25 cellular contexts compared by ENCODE assay signal in genomic region chr4:173230077-173230476, GRCh38.
DNase-seq lines count a peak whose midpoint lies in the region; ATAC-seq and TF ChIP-seq lines count a peak whose summit lies in the region.
"Had no signal": no experiment of that assay in that cellular context is flagged by ENCODE, and none has a peak within 500 bp of the region (broad histone marks: within the 10 kb centered on the region; RNA-seq: fewer than 3 reads in every experiment).

No MANE protein-coding gene starts in this region.

- H3K4me1 Mint-ChIP-seq in activated CD8-positive, alpha-beta memory T cell treated with anti-CD3 and anti-CD28 coated beads, Interleukin-2, amount 10 ng/mL, durations not matched to agents 7 days and 5 days, result no peaks in the 10 kb centered on the region

- H3K27me3 ChIP-seq in BE2C, result no peaks in the 10 kb centered on the region
- H3K27me3 ChIP-seq: upper lobe of right lung had no signal

- H3K9me3 ChIP-seq in BE2C, result no peaks in the 10 kb centered on the region
- H3K9me3 ChIP-seq: prostate gland, upper lobe of right lung had no signal

- H3K27me3 Mint-ChIP-seq in activated CD8-positive, alpha-beta memory T cell treated with anti-CD3 and anti-CD28 coated beads, Interleukin-2, amount 10 ng/mL, durations not matched to agents 7 days and 5 days, result no peaks in the 10 kb centered on the region
- H3K27me3 Mint-ChIP-seq: CD4-positive, alpha-beta T cell; dendritic cell treated with granulocyte-macrophage colony-stimulating factor and Interleukin-4, amounts not matched to agents 40 ng/mL and 50 ng/mL, for 4 days; memory B cell had no signal

- H3K9me3 Mint-ChIP-seq in activated CD8-positive, alpha-beta memory T cell treated with anti-CD3 and anti-CD28 coated beads, Interleukin-2, amount 10 ng/mL, durations not matched to agents 7 days and 5 days (ENCODE audit: low read depth), result no peaks in the 10 kb centered on the region
- H3K9me3 Mint-ChIP-seq: activated naive CD4-positive, alpha-beta T cell treated with anti-CD3 and anti-CD28 coated beads for 36 hours; CD4-positive, alpha-beta T cell; dendritic cell treated with granulocyte-macrophage colony-stimulating factor and Interleukin-4, amounts not matched to agents 40 ng/mL and 50 ng/mL, for 4 days; memory B cell had no signal

- TF ChIP-seq CTCF in BE2C (IDR thresholded peaks at IDR 0.05; ENCODE audit: low read depth, low read length), result no peak

- intact Hi-C loops in left colon (cut with DNase I, micrococcal nuclease), result no loop called here

- H3K27ac Mint-ChIP-seq in activated CD8-positive, alpha-beta memory T cell treated with anti-CD3 and anti-CD28 coated beads, Interleukin-2, amount 10 ng/mL, durations not matched to agents 7 days and 5 days, result no peak overlapping the region
- H3K27ac Mint-ChIP-seq: activated naive CD4-positive, alpha-beta T cell treated with anti-CD3 and anti-CD28 coated beads for 36 hours; CD4-positive, alpha-beta T cell; dendritic cell treated with granulocyte-macrophage colony-stimulating factor and Interleukin-4, amounts not matched to agents 40 ng/mL and 50 ng/mL, for 4 days; memory B cell had no signal

- no peaks in the 10 kb centered on the region; the same call in 1 of the 2 replicates for H3K36me3 ChIP-seq in BE2C
- H3K36me3 ChIP-seq: prostate gland, upper lobe of right lung had no signal

- peaks cover under 1% of the 10 kb centered on the region for H3K36me3 Mint-ChIP-seq in activated CD8-positive, alpha-beta memory T cell treated with anti-CD3 and anti-CD28 coated beads, Interleukin-2, amount 10 ng/mL, durations not matched to agents 7 days and 5 days

- no peak overlapping the region for H3K4me3 Mint-ChIP-seq in activated CD8-positive, alpha-beta memory T cell treated with anti-CD3 and anti-CD28 coated beads, Interleukin-2, amount 10 ng/mL, durations not matched to agents 7 days and 5 days
- H3K4me3 Mint-ChIP-seq: activated naive CD4-positive, alpha-beta T cell treated with anti-CD3 and anti-CD28 coated beads for 36 hours; CD4-positive, alpha-beta T cell; dendritic cell treated with granulocyte-macrophage colony-stimulating factor and Interleukin-4, amounts not matched to agents 40 ng/mL and 50 ng/mL, for 4 days; memory B cell had no signal

- H3K4me3 ChIP-seq in BE2C (ENCODE audit: low read depth, low read length), result no peak overlapping the region
- H3K4me3 ChIP-seq: prostate gland, upper lobe of right lung had no signal

- DNase-seq in AML-193 (lab: John Stamatoyannopoulos, UW) (peak; percentile 64 to 66), NOMO-1 treated with DMSO at 0.1 percent for 48 hours (lab: John Stamatoyannopoulos, UW; ENCODE audit: unreplicated experiment) (peak; percentile 54), BE2C (no peak), left colon (no peak)
- no peak for DNase-seq in stimulated activated CD8-positive, alpha-beta memory T cell treated with anti-CD3 and anti-CD28 coated beads, Interleukin-4, amount 100 ng/mL, for 48 hours
- no peak for DNase-seq in activated CD8-positive, alpha-beta memory T cell treated with anti-CD3 and anti-CD28 coated beads, Interleukin-2, amount 10 ng/mL, durations not matched to agents 7 days and 5 days
- DNase-seq: ACHN; activated CD8-positive, alpha-beta memory T cell treated with anti-CD3 and anti-CD28 coated beads for 24 hours; activated naive CD4-positive, alpha-beta T cell treated with anti-CD3 and anti-CD28 coated beads for 36 hours; activated T-cell treated with anti-CD3 and anti-CD28 coated beads, Interleukin-2, amount 50 U/mL, for 48 hours; aorta; CD4-positive, alpha-beta T cell; DMS 273 treated with DMSO at 0.1 percent for 48 hours; H7; kidney glomerular epithelial cell; NCI-H1417 treated with DMSO at 0.1 percent for 48 hours; NCI-H2171; NCI-H526; substantia nigra; upper lobe of right lung had no signal

- H3K4me1 ChIP-seq in BE2C, result no peaks in the 10 kb centered on the region
- H3K4me1 ChIP-seq: prostate gland, upper lobe of right lung had no signal

- CTCF ChIA-PET in activated CD8-positive, alpha-beta memory T cell treated with anti-CD3 and anti-CD28 coated beads, Interleukin-2, amount 10 ng/mL, durations not matched to agents 7 days and 5 days (lab: Charles Lee), result no interaction called here

- ATAC-seq in GM21390 (IDR thresholded peaks at IDR 0.05; ENCODE audit: unreplicated experiment) (peak; percentile 52), HG03442 (IDR thresholded peaks at IDR 0.05; ENCODE audit: unreplicated experiment) (peak; percentile 47), left colon (no peak)
- no peak for ATAC-seq in activated CD8-positive, alpha-beta memory T cell treated with anti-CD3 and anti-CD28 coated beads, Interleukin-2, amount 10 ng/mL, durations not matched to agents 7 days and 5 days
- ATAC-seq: upper lobe of right lung had no signal

Comparison
In these comparisons a context has a peak if more than half of its experiments do, and no peak if none do; other contexts are left out.
1. DNase-seq: peak in AML-193 (2 of 2) and NOMO-1 treated with DMSO at 0.1 percent for 48 hours (single experiment); none in stimulated activated CD8-positive, alpha-beta memory T cell treated with anti-CD3 and anti-CD28 coated beads, Interleukin-4, amount 100 ng/mL, for 48 hours (single experiment), BE2C (single experiment), activated CD8-positive, alpha-beta memory T cell treated with anti-CD3 and anti-CD28 coated beads, Interleukin-2, amount 10 ng/mL, durations not matched to agents 7 days and 5 days (single experiment) and left colon (0 of 2).
2. ATAC-seq: peak in GM21390 (single experiment) and HG03442 (single experiment); none in activated CD8-positive, alpha-beta memory T cell treated with anti-CD3 and anti-CD28 coated beads, Interleukin-2, amount 10 ng/mL, durations not matched to agents 7 days and 5 days (single experiment) and left colon (single experiment).